ENCODE assay signal across 1 cellular context in genomic region chr4:175350246-175350645, GRCh38.
TF ChIP-seq lines count a peak whose summit lies in the region.

No MANE protein-coding gene starts in this region.

TF ChIP-seq in H1, 55 proteins besides CTCF, POLR2A, EP300 and RAD21:
- TF ChIP-seq CREB1 (IDR thresholded peaks at IDR 0.05) (no peak), MAFK (IDR thresholded peaks at IDR 0.05; ENCODE audit: low read depth, low read length) (peak; percentile 48)
